ENCODE assay signal across 16 cellular contexts in genomic region chr6:120405947-120406346, GRCh38.
DNase-seq lines count a peak whose midpoint lies in the region; ATAC-seq, FAIRE-seq and TF ChIP-seq lines count a peak whose summit lies in the region.
"Had no signal": no experiment of that assay in that cellular context is flagged by ENCODE, and none has a peak within 500 bp of the region (broad histone marks: within the 10 kb centered on the region; RNA-seq: fewer than 3 reads in every experiment).

No MANE protein-coding gene starts in this region.

- no peak for ATAC-seq in GM19395 (IDR thresholded peaks at IDR 0.05; ENCODE audit: unreplicated experiment)
- ATAC-seq: activated CD8-positive, alpha-beta T cell treated with anti-CD3 and anti-CD28 coated beads, Interleukin-2, amount 10 ng/mL, durations not matched to agents 7 days and 5 days; stimulated activated naive CD8-positive, alpha-beta T cell treated with anti-CD3 and anti-CD28 coated beads, Interleukin-15, amount 100 ng/mL, for 72 hours had no signal

- H3K9me3 ChIP-seq in HEK293 (ENCODE audit: control insufficient read depth, insufficient read depth, low read depth, low read length): no peaks in the 10 kb centered on the region
- H3K9me3 ChIP-seq: ascending aorta, Peyer's patch had no signal

- TF ChIP-seq CTCF in D721Med (IDR thresholded peaks at IDR 0.05; ENCODE audit: insufficient read depth, missing control alignments) (peak; percentile 29), HEK293 (tag by site-specific recombination; IDR thresholded peaks at IDR 0.05) (no peak)

- in situ Hi-C loops in SK-MEL-5 (cut with HindIII; ENCODE audit: low pct_unique_long_range_greater_than_20kb, low sequenced_read_pairs): no loop called here

- no peaks in the 10 kb centered on the region for H3K36me3 ChIP-seq in HEK293 (ENCODE audit: control insufficient read depth in 2 of 2, insufficient read depth in 1 of 2, low read length in 2 of 2)
- H3K36me3 ChIP-seq: ascending aorta, Peyer's patch had no signal

- H3K4me1 ChIP-seq in HEK293 (ENCODE audit: control insufficient read depth, insufficient read depth, low read length): no peaks in the 10 kb centered on the region
- H3K4me1 ChIP-seq: ascending aorta, Peyer's patch had no signal

- FAIRE-seq in D721Med (lab: Jason Lieb, UNC) (no peak), frontal cortex (lab: Jason Lieb, UNC) (no peak)
- FAIRE-seq: small intestine had no signal

- CTCF ChIA-PET in HEK293 (lab: Yijun Ruan, JAX): interaction anchor here (0.6 to 1.3 kb wide), 10 partner anchors 22 to 996 kb away, joined by 3 to 7 read pairs (median 4); no protein-coding TSS in a partner anchor

- DNase-seq in D721Med (ENCODE audit: insufficient read length, low spot score): no peak
- peak; percentile 60 for DNase-seq in SK-MEL-5 (ENCODE audit: low read depth, low spot score)
- peak; percentile 28 for DNase-seq in iPS DF 19.7 (ENCODE audit: low read depth, low spot score)
- DNase-seq in DMS114 treated with DMSO at 0.1 percent for 48 hours (lab: John Stamatoyannopoulos, UW; ENCODE audit: unreplicated experiment): no peak
- DNase-seq in DMS153 treated with DMSO at 0.1 percent for 48 hours (lab: John Stamatoyannopoulos, UW; ENCODE audit: unreplicated experiment): no peak
- DNase-seq in frontal cortex (ENCODE audit: low spot score in 2 of 2): no peak
- DNase-seq: activated CD8-positive, alpha-beta T cell treated with anti-CD3 and anti-CD28 coated beads, Interleukin-2, amount 10 ng/mL, durations not matched to agents 7 days and 5 days; activated effector memory CD4-positive, alpha-beta T cell treated with anti-CD3 and anti-CD28 coated beads, Interleukin-2, amount 50 U/mL, for 16 hours; GF-D8; midbrain; Peyer's patch; small intestine; stimulated activated naive CD8-positive, alpha-beta T cell treated with anti-CD3 and anti-CD28 coated beads, Interleukin-15, amount 100 ng/mL, for 72 hours had no signal

- POLR2A ChIA-PET in HEK293 (lab: Yijun Ruan, JAX): no interaction called here

- no peak overlapping the region for H3K4me3 ChIP-seq in HEK293 (ENCODE audit: low read depth, low read length)
- H3K4me3 ChIP-seq: ascending aorta, Peyer's patch had no signal

- H3K27ac ChIP-seq in HEK293 (ENCODE audit: extremely low read depth, low read depth, low read length): no peak overlapping the region
- H3K27ac ChIP-seq: ascending aorta, Peyer's patch had no signal

TF ChIP-seq in HEK293, 187 proteins besides CTCF, POLR2A, EP300 and RAD21:
- TF ChIP-seq KLF1 (tag by site-specific recombination; IDR thresholded peaks at IDR 0.05) (no peak), ZXDB (tag by site-specific recombination; IDR thresholded peaks at IDR 0.05) (no peak), ZNF473 (tag by site-specific recombination; IDR thresholded peaks at IDR 0.05) (no peak), ZNF654 (tag by site-specific recombination; IDR thresholded peaks at IDR 0.05; ENCODE audit: low read depth) (peak; percentile 33)
TF ChIP-seq in HEK293: peak in this region for 1.

Comparison
In these comparisons a context has a peak if more than half of its experiments do, and no peak if none do; other contexts are left out.
1. DNase-seq: peak in SK-MEL-5 (single experiment) and iPS DF 19.7 (single experiment); none in D721Med (single experiment), DMS114 treated with DMSO at 0.1 percent for 48 hours (single experiment), DMS153 treated with DMSO at 0.1 percent for 48 hours (single experiment) and frontal cortex (0 of 2).